Comparison of ENCODE assay signal across 16 cellular contexts in the genomic region with DNA sequence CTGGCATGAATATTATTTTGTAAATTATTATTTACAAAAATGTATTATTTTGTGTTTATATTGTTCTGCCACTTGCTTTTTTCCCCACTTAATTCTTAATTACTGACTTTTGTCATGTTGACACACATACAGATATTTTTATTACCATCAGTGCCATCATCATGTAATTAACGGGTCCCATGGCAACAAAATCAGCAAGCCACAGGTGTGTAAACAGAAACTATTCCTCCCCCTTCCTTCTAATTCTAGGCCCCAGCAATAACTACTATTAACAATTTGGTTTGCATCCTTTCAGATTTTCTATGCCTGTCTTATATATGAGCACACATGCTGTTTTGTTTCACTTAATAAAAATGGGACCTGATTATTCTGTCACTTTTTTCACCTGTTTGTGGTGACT. TPM values are rescaled to one million over a fixed set of nuclear protein-coding genes. Genes with fewer than 3 reads are reported as not detected.
DNase-seq lines count a peak whose midpoint lies in the region; ATAC-seq lines count a peak whose summit lies in the region.
"Had no signal": no experiment of that assay in that cellular context is flagged by ENCODE, and none has a peak within 500 bp of the region (broad histone marks: within the 10 kb centered on the region; RNA-seq: fewer than 3 reads in every experiment).

No MANE protein-coding gene starts in this region.

- intact Hi-C loops in left colon (cut with DNase I, micrococcal nuclease): no loop called here

- peak; percentile 46 for DNase-seq in DMS153 (lab: John Stamatoyannopoulos, UW)
- peak; percentile 30 for DNase-seq in NCI-H1092 treated with DMSO at 0.1 percent for 48 hours (lab: John Stamatoyannopoulos, UW)
- DNase-seq in SW480 (ENCODE audit: low spot score): peak; percentile 53
- DNase-seq in left colon: no peak
- DNase-seq in medulla oblongata (ENCODE audit: extremely low spot score): no peak
- DNase-seq in NOMO-1 treated with dmso at 0.1 percent for 144 hours (lab: John Stamatoyannopoulos, UW; ENCODE audit: unreplicated experiment): no peak
- no peak for DNase-seq in globus pallidus (ENCODE audit: low spot score)
- DNase-seq: activated CD8-positive, alpha-beta memory T cell treated with anti-CD3 and anti-CD28 coated beads, Interleukin-2, amount 50 U/mL, for 48 hours; anterior cingulate cortex; GM23248; NK-92 treated with Interleukin-12 subunit alpha and Interleukin-12 subunit beta, amount 100 ng/mL, for 24 hours; right lobe of liver; SIG-M5; stimulated activated CD4-positive, alpha-beta T cell treated with anti-CD3 and anti-CD28 coated beads, Interleukin-4, amount 100 ng/mL, for 4 hours; stimulated activated naive B cell treated with anti-CD40 and anti-IgM and Interleukin-4, amounts not matched to agents 10 μg/mL and 1 μg/mL and 100 μg/mL, for 72 hours had no signal

- peak; percentile 26 for ATAC-seq in left colon
- ATAC-seq: HepG2; stimulated activated naive B cell treated with anti-CD40 and anti-IgM and Interleukin-4, amounts not matched to agents 10 μg/mL and 1 μg/mL and 100 μg/mL, for 72 hours had no signal

RNA-seq across cellular contexts. Expression of a gene that starts 29.3 kb away (rescaled TPM):
- 10 to 100 TPM; 25.5 to 36.0 TPM for total RNA-seq in left colon

Comparison
In these comparisons a context has a peak if more than half of its experiments do, and no peak if none do; other contexts are left out.
1. DNase-seq: peak in DMS153 (single experiment), NCI-H1092 treated with DMSO at 0.1 percent for 48 hours (single experiment) and SW480 (single experiment); none in left colon (0 of 2), medulla oblongata (single experiment), NOMO-1 treated with dmso at 0.1 percent for 144 hours (single experiment) and globus pallidus (single experiment).